In the genomic region with DNA sequence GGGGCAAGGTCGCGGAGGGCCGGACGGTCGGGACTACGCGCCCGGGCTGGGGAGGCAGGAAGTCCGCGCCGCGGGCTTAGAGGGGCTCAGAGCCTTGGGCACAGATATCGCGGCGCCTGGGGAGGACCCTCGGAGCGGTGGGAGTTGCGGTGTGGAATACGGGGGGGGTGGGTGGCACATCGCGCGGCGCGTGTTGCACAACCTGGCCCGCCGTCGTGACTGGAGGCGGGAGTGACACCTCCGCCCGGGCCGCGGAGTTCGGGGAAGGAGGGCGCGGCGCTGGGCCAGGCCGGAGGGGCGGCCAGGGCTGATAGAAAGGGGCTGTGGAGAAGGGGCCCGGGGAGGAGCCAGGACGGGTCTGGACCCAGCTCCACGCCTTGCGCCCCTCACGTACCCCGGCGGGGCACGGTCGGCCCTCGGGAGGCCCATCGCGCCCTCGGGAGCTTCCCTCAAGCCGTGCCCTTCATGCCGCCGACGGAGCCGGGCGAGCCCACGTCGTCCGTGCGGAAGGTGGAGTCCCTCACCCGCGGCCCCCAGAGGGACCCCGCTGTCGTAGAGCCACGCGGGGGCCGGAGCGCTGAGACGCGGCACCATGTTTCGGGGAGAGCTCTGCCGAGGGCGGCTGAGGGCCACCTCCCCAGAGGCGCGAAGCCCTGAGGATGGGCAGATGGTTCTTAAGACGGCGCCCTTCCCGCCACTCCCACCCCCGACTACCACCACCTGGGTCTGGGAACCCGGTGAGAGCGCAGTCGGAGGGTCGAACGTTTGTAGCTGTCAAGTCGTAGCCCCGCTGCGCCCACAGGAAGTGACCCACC, we compare ENCODE assay signal across 8 cellular contexts. TPM values are rescaled to one million over a fixed set of nuclear protein-coding genes. Genes with fewer than 3 reads are reported as not detected.
DNase-seq lines count a peak whose midpoint lies in the region; ATAC-seq and TF ChIP-seq lines count a peak whose summit lies in the region.

No MANE protein-coding gene starts in this region.

- no peaks in the 10 kb centered on the region; the same call in 1 of the 2 replicates for H3K9me3 ChIP-seq in AG04450 (ENCODE audit: control insufficient read depth, insufficient read depth, low read length)
- H3K9me3 ChIP-seq in SK-N-MC (ENCODE audit: low read depth, low read length), result no peaks in the 10 kb centered on the region
- no peaks in the 10 kb centered on the region for H3K9me3 ChIP-seq in colonic mucosa
- no peaks in the 10 kb centered on the region for H3K9me3 ChIP-seq in thoracic aorta

- DNase-seq in AG04450 (ENCODE audit: low read depth, low spot score) (no peak), SK-N-MC (ENCODE audit: low read depth, low spot score) (no peak), colonic mucosa (peak; percentile 48), mesenteric fat pad (ENCODE audit: low spot score) (peak; percentile 90), thoracic aorta (ENCODE audit: low spot score) (no peak), epidermal melanocyte (ENCODE audit: insufficient read length, low spot score) (no peak), NCI-H2107 treated with DMSO at 0.1 percent for 48 hours (lab: John Stamatoyannopoulos, UW; ENCODE audit: unreplicated experiment) (no peak)

- no peak overlapping the region for H3K27ac ChIP-seq in AG04450 (ENCODE audit: low read depth, low read length)
- H3K27ac ChIP-seq in SK-N-MC, result no peak overlapping the region
- peak overlapping the region; percentile 88 for H3K27ac ChIP-seq in colonic mucosa
- peak overlapping the region; percentile 82 to 89 for H3K27ac ChIP-seq in thoracic aorta

- POLR2A ChIA-PET in AG04450 (lab: Yijun Ruan, JAX), result interaction anchor here (0.9 kb wide), 1 partner anchor 87 kb away, joined by 3 read pairs; no protein-coding TSS in a partner anchor

- H3K27me3 ChIP-seq in AG04450 (ENCODE audit: control insufficient read depth, insufficient read depth, low read length) (no peaks in the 10 kb centered on the region), colonic mucosa (no peaks in the 10 kb centered on the region), thoracic aorta (replicated peaks; ENCODE audit: insufficient read depth) (no peaks in the 10 kb centered on the region)

- H3K4me3 ChIP-seq in AG04450 (ENCODE audit: low read depth, low read length) (peak overlapping the region; percentile 79), SK-N-MC (peak overlapping the region; percentile 82), colonic mucosa (peak overlapping the region; percentile 91), thoracic aorta (peak overlapping the region; percentile 98)

- H3K36me3 ChIP-seq in SK-N-MC (ENCODE audit: insufficient read depth, low read length) (no peaks in the 10 kb centered on the region), colonic mucosa (no peaks in the 10 kb centered on the region), thoracic aorta (no peaks in the 10 kb centered on the region)

- H3K4me1 ChIP-seq in colonic mucosa, result peaks cover 4% of the 10 kb centered on the region
- H3K4me1 ChIP-seq in thoracic aorta (ENCODE audit: control insufficient read depth in 1 of 2, low read depth in 2 of 2), result peaks cover 13 to 24% of the 10 kb centered on the region in 2 donors

- TF ChIP-seq CTCF in AG04450 (IDR thresholded peaks at IDR 0.05; ENCODE audit: low read depth, low read length), result no peak
- TF ChIP-seq CTCF in colonic mucosa (IDR thresholded peaks at IDR 0.05), result no peak
- TF ChIP-seq CTCF in thoracic aorta (IDR thresholded peaks at IDR 0.05), result no peak

- H3K9ac ChIP-seq in SK-N-MC (ENCODE audit: insufficient read length), result peak overlapping the region; percentile 72
- peak overlapping the region; percentile 82 to 100 for H3K9ac ChIP-seq in colonic mucosa (ENCODE audit: low read depth in 2 of 2, low read length in 2 of 2)

- CTCF ChIA-PET in AG04450 (lab: Charles Lee), result interaction anchor here (0.6 to 2.9 kb wide), 3 partner anchors 86 to 416 kb away, joined by 4 to 26 read pairs (median 9); no protein-coding TSS in a partner anchor

- intact Hi-C loops in colonic mucosa (cut with DNase I), result no loop called here

- ATAC-seq in GM21576 (IDR thresholded peaks at IDR 0.05; ENCODE audit: unreplicated experiment), result peak; percentile 20
- peak; percentile 4 for ATAC-seq in thoracic aorta (ENCODE audit: insufficient number of reproducible peaks, low FRiP score, low read depth)

RNA-seq across cellular contexts. Expression of a gene that starts 0.7 kb away (rescaled TPM):
- 20.3 and 22.3 TPM in 2 replicates for polyA plus RNA-seq in AG04450 (2011; rRNA removed)
- polyA minus RNA-seq in AG04450 (2011; rRNA and poly(A)+ RNA removed), result 12.5 and 16.9 TPM in 2 replicates
- total RNA-seq in colonic mucosa (10 to 100 TPM; 17.2 to 20.2 TPM), mesenteric fat pad (38.2 TPM), thoracic aorta (10 to 100 TPM; 28.4 to 34.1 TPM)

RNA-seq across cellular contexts. Expression of a gene that starts 35.7 kb away (rescaled TPM):
- 0.05 and 0.06 TPM in 2 replicates for polyA plus RNA-seq in AG04450 (2011; rRNA removed)
- 0.05 and 0.13 TPM in 2 replicates for polyA minus RNA-seq in AG04450 (2011; rRNA and poly(A)+ RNA removed)
- total RNA-seq in colonic mucosa (under 1 TPM; 0.12 to 0.64 TPM), mesenteric fat pad (1.0 TPM), thoracic aorta (1 to 10 TPM; 1.1 to 2.0 TPM)

Comparison
In these comparisons a context has a peak if more than half of its experiments do, and no peak if none do; other contexts are left out.
1. DNase-seq: peak in colonic mucosa (single experiment) and mesenteric fat pad (single experiment); none in AG04450 (single experiment), SK-N-MC (single experiment), thoracic aorta (single experiment), epidermal melanocyte (single experiment) and NCI-H2107 treated with DMSO at 0.1 percent for 48 hours (single experiment).
2. H3K27ac ChIP-seq: peak in colonic mucosa (single experiment) and thoracic aorta (2 of 2); none in AG04450 (single experiment) and SK-N-MC (single experiment).
3. Peak in every context shown above with its lines, with median percentiles within 50 percentile points of each other: H3K4me3 ChIP-seq.